8 cellular contexts compared by ENCODE assay signal in genomic region chr13:74136089-74136658, GRCh38. TPM values are rescaled to one million over a fixed set of nuclear protein-coding genes. Genes with fewer than 3 reads are reported as not detected.
DNase-seq lines count a peak whose midpoint lies in the region; ATAC-seq and TF ChIP-seq lines count a peak whose summit lies in the region.

No MANE protein-coding gene starts in this region.

- H3K36me3 ChIP-seq in rectal smooth muscle tissue (ENCODE audit: control insufficient read depth, insufficient read depth, low read length): no peaks in the 10 kb centered on the region

- peak overlapping the region; percentile 78 for H3K4me3 ChIP-seq in rectal smooth muscle tissue (ENCODE audit: low read length)

- TF ChIP-seq CTCF in GM13976 (IDR thresholded peaks at IDR 0.05; ENCODE audit: borderline replicate concordance, control extremely low read depth, extremely low read depth, insufficient read depth, missing control alignments): no peak

- ATAC-seq in left cardiac atrium: no peak
- ATAC-seq in HG03520 (IDR thresholded peaks at IDR 0.05; ENCODE audit: unreplicated experiment): no peak

- peak; percentile 22 for DNase-seq in GM13976 (ENCODE audit: low spot score)
- DNase-seq in NCI-H526 treated with DMSO at 0.1 percent for 48 hours (lab: John Stamatoyannopoulos, UW): peak; percentile 65
- peak; percentile 27 for DNase-seq in activated naive CD4-positive, alpha-beta T cell treated with anti-CD3 and anti-CD28 coated beads, Interleukin-2, amount 50 U/mL, for 16 hours
- DNase-seq in left cardiac atrium: peak; percentile 42
- DNase-seq in NCI-H1694 treated with DMSO at 0.1 percent for 48 hours (lab: John Stamatoyannopoulos, UW): no peak
- no peak for DNase-seq in NCI-H1694 (lab: John Stamatoyannopoulos, UW)

- no peaks in the 10 kb centered on the region for H3K27me3 ChIP-seq in rectal smooth muscle tissue (ENCODE audit: control insufficient read depth, insufficient read depth, low read length)

- H3K9ac ChIP-seq in rectal smooth muscle tissue (ENCODE audit: low read length): peak overlapping the region; percentile 26

- intact Hi-C loops in left cardiac atrium (cut with DNase I): loop anchor here (5.0 to 10.0 kb wide), 2 partner anchors 71 to 151 kb away; no protein-coding TSS in a partner anchor

- peaks cover 5% of the 10 kb centered on the region for H3K4me1 ChIP-seq in rectal smooth muscle tissue (ENCODE audit: control insufficient read depth, insufficient read depth, low read length)

- in situ Hi-C loops in GM13976 (cut with MboI; ENCODE audit: low sequenced_read_pairs, unreplicated experiment): no loop called here

- H3K27ac ChIP-seq in rectal smooth muscle tissue (ENCODE audit: low read depth, low read length): peak overlapping the region; percentile 85

RNA-seq across cellular contexts. Expression of gene KLF12, which starts 2.0 kb away (rescaled TPM):
- total RNA-seq in left cardiac atrium: 10 to 100 TPM; 13.9 to 14.0 TPM

Comparison
In these comparisons a context has a peak if more than half of its experiments do, and no peak if none do; other contexts are left out.
1. DNase-seq: peak in GM13976 (single experiment), NCI-H526 treated with DMSO at 0.1 percent for 48 hours (single experiment), activated naive CD4-positive, alpha-beta T cell treated with anti-CD3 and anti-CD28 coated beads, Interleukin-2, amount 50 U/mL, for 16 hours (single experiment) and left cardiac atrium (single experiment); none in NCI-H1694 treated with DMSO at 0.1 percent for 48 hours (single experiment) and NCI-H1694 (single experiment).